ENCODE assay signal across 18 cellular contexts in the genomic region with DNA sequence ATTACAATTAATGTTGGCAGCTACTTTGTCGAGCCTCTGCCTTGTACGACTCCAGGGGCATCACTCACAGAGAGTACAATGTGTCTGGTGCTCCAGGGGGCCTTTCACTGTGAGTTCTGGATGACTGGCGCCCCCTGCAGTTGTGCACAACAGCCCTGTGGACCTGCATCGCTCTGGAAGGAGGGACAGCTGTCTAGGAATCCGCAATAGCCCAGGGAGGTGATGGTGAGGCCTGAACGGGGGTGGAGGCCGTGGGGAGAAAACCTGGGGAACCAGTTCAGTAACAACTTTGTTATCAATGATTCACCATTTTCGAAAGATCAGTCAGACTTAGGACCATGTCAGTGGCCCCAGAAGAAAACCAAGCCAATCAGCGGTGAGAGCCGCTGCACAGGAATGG.
DNase-seq lines count a peak whose midpoint lies in the region; ATAC-seq, FAIRE-seq and TF ChIP-seq lines count a peak whose summit lies in the region.
"Had no signal": no experiment of that assay in that cellular context is flagged by ENCODE, and none has a peak within 500 bp of the region (broad histone marks: within the 10 kb centered on the region; RNA-seq: fewer than 3 reads in every experiment).

No MANE protein-coding gene starts in this region.

- WGBS in H9 (ENCODE audit: extremely low coverage, insufficient read length, low lambda C conversion rate): no CpG with 5 or more reads among the region's 10 CpGs
- WGBS in mesendoderm (ENCODE audit: extremely low coverage, insufficient coverage, low lambda C conversion rate): no CpG with 5 or more reads among the region's 10 CpGs

- H3K79me1 ChIP-seq in H9 (ENCODE audit: insufficient read depth, low read depth, low read length, poor library complexity, severe bottlenecking) (no peaks in the 10 kb centered on the region), mesendoderm (ENCODE audit: low read length) (peaks cover 3% of the 10 kb centered on the region)

- intact Hi-C loops in A673 (cut with micrococcal nuclease; ENCODE audit: unreplicated experiment) (no loop called here), colonic mucosa (cut with DNase I) (no loop called here)

- H3K9ac ChIP-seq in H9 (ENCODE audit: extremely low read depth, insufficient read length, low read length) (no peak overlapping the region), mesendoderm (ENCODE audit: low read length) (no peak overlapping the region), colonic mucosa (ENCODE audit: low read depth in 2 of 2, low read length in 2 of 2) (no peak overlapping the region)
- H3K9ac ChIP-seq: SK-N-SH had no signal

- H3T11ph ChIP-seq in H9 (ENCODE audit: low read length): no peak overlapping the region

- H3K14ac ChIP-seq in H9 (ENCODE audit: insufficient read depth, low read length): no peak overlapping the region; the same call in 1 of the 2 replicates

- TF ChIP-seq CTCF in A673 (conservative IDR thresholded peaks at IDR 0.05; ENCODE audit: low read depth, low read length): 0 out of 2 replicates have a peak, but pooled peaks have one; percentile 12
- peak; percentile 54 for TF ChIP-seq CTCF in H9 (conservative IDR thresholded peaks at IDR 0.05)
- TF ChIP-seq CTCF in bronchial epithelial cell (IDR thresholded peaks at IDR 0.05; ENCODE audit: insufficient read depth, low read length, severe bottlenecking): no peak
- no peak for TF ChIP-seq CTCF in colonic mucosa (IDR thresholded peaks at IDR 0.05)

- no peaks in the 10 kb centered on the region for H3K23me2 ChIP-seq in H9 (ENCODE audit: insufficient read length, low read depth, low read length, poor library complexity, severe bottlenecking)

- H3K18ac ChIP-seq in H9 (ENCODE audit: insufficient read length, low read depth, low read length) (no peak overlapping the region), mesendoderm (ENCODE audit: low read length) (no peak overlapping the region)

- H3K56ac ChIP-seq in H9 (ENCODE audit: insufficient read length, low read depth, low read length) (no peak overlapping the region), mesendoderm (ENCODE audit: low read length) (no peak overlapping the region)

- DNase-seq in A673 (ENCODE audit: low spot score) (no peak), H9 (peak; percentile 37), bronchial epithelial cell (ENCODE audit: low read depth) (peak; percentile 64), mesendoderm (peak; percentile 43), colonic mucosa (no peak), SW 1271 (lab: John Stamatoyannopoulos, UW) (no peak)
- DNase-seq: activated CD8-positive, alpha-beta T cell treated with anti-CD3 and anti-CD28 coated beads, Interleukin-2, amount 10 ng/mL, durations not matched to agents 7 days and 5 days; activated naive CD4-positive, alpha-beta T cell treated with anti-CD3 and anti-CD28 coated beads, Interleukin-2, amount 50 U/mL, for 16 hours; activated T-cell treated with anti-CD3 and anti-CD28 coated beads, Interleukin-2, amount 50 U/mL, for 4 hours; heart right ventricle; Kasumi-1; NCI-H1092 treated with DMSO at 0.1 percent for 48 hours; SK-N-SH; stimulated activated CD4-positive, alpha-beta T cell treated with anti-CD3 and anti-CD28 coated beads, Interleukin-4, amount 100 ng/mL, for 24 hours had no signal

- H3K4me1 ChIP-seq in A673 (ENCODE audit: insufficient read depth, low read length, poor library complexity, severe bottlenecking) (no peaks in the 10 kb centered on the region), H9 (ENCODE audit: insufficient read depth, low read length) (peaks cover 14% of the 10 kb centered on the region; the same call in 1 of the 2 replicates), mesendoderm (ENCODE audit: control insufficient read depth, low read depth, low read length) (peaks cover 9% of the 10 kb centered on the region), colonic mucosa (no peaks in the 10 kb centered on the region)
- H3K4me1 ChIP-seq: ascending aorta, heart right ventricle, prostate gland had no signal

- H3K79me2 ChIP-seq in H9 (ENCODE audit: insufficient read depth, low read length) (no peaks in the 10 kb centered on the region), mesendoderm (ENCODE audit: control insufficient read depth, insufficient read depth, low read length) (no peaks in the 10 kb centered on the region)

- H2BK12ac ChIP-seq in H9 (ENCODE audit: insufficient read length, low read depth, low read length): no peak overlapping the region

- peak; percentile 23 for FAIRE-seq in bronchial epithelial cell (lab: Jason Lieb, UNC)

- H2AK5ac ChIP-seq in H9 (ENCODE audit: insufficient read length, low read length) (no peak overlapping the region), mesendoderm (ENCODE audit: low read length) (no peak overlapping the region)

- no peak overlapping the region for H2BK5ac ChIP-seq in H9 (ENCODE audit: insufficient read length, low read length)
- no peak overlapping the region for H2BK5ac ChIP-seq in mesendoderm (ENCODE audit: low read length)

- ATAC-seq in HG02852 (IDR thresholded peaks at IDR 0.05; ENCODE audit: unreplicated experiment): no peak
- no peak for ATAC-seq in GM19395 (IDR thresholded peaks at IDR 0.05; ENCODE audit: unreplicated experiment)
- ATAC-seq: activated CD8-positive, alpha-beta T cell treated with anti-CD3 and anti-CD28 coated beads, Interleukin-2, amount 10 ng/mL, durations not matched to agents 7 days and 5 days; activated T-cell treated with anti-CD3 and anti-CD28 coated beads, Interleukin-2, amount 50 U/mL, for 4 hours; heart right ventricle had no signal

- H3K4me3 ChIP-seq in A673 (ENCODE audit: low read depth, low read length, poor library complexity, severe bottlenecking) (no peak overlapping the region), bronchial epithelial cell (ENCODE audit: low read depth, low read length) (no peak overlapping the region), mesendoderm (ENCODE audit: low read length) (no peak overlapping the region), colonic mucosa (no peak overlapping the region)
- H3K4me3 ChIP-seq: ascending aorta, heart right ventricle, prostate gland had no signal

- no TSS peak for BruUV-seq in A673 (replicated peaks; lab: Mats Ljungman, UMichigan)

- H2BK120ac ChIP-seq in H9 (ENCODE audit: low read depth, low read length, poor library complexity, severe bottlenecking) (no peak overlapping the region), mesendoderm (ENCODE audit: low read depth, low read length) (no peak overlapping the region)

- no peaks in the 10 kb centered on the region for H3K9me3 Mint-ChIP-seq in H9
- H3K9me3 Mint-ChIP-seq: activated T-cell treated with anti-CD3 and anti-CD28 coated beads, Interleukin-2, amount 50 U/mL, for 4 hours had no signal

- no peak overlapping the region for H3K27ac Mint-ChIP-seq in H9
- H3K27ac Mint-ChIP-seq: activated CD8-positive, alpha-beta T cell treated with anti-CD3 and anti-CD28 coated beads, Interleukin-2, amount 10 ng/mL, durations not matched to agents 7 days and 5 days had no signal

- H3K23ac ChIP-seq in H9 (ENCODE audit: insufficient read length, low read depth, low read length) (no peak overlapping the region), mesendoderm (ENCODE audit: low read length) (no peak overlapping the region)

- H3K4me1 Mint-ChIP-seq in H9: peaks cover 47 to 49% of the 10 kb centered on the region in 2 experiments

- H4K5ac ChIP-seq in H9 (ENCODE audit: insufficient read length, low read depth, low read length): no peak overlapping the region
- no peak overlapping the region for H4K5ac ChIP-seq in mesendoderm (ENCODE audit: low read length)

- H4K8ac ChIP-seq in H9 (replicated peaks; ENCODE audit: insufficient read length, low read depth, low read length): no peak overlapping the region
- no peak overlapping the region for H4K8ac ChIP-seq in mesendoderm (ENCODE audit: low read depth, low read length)

- no peak overlapping the region for H3K27ac ChIP-seq in A673 (ENCODE audit: low read depth, low read length, poor library complexity, severe bottlenecking)
- no peak overlapping the region for H3K27ac ChIP-seq in H9 (ENCODE audit: insufficient read length, low read depth, low read length)
- H3K27ac ChIP-seq in mesendoderm (ENCODE audit: low read depth, low read length): no peak overlapping the region
- no peak overlapping the region for H3K27ac ChIP-seq in colonic mucosa
- H3K27ac ChIP-seq: ascending aorta, heart right ventricle, prostate gland had no signal

- H3K27me3 Mint-ChIP-seq in H9 (ENCODE audit: low read depth): no peaks in the 10 kb centered on the region

- H2BK15ac ChIP-seq in H9 (ENCODE audit: low read depth, low read length) (no peak overlapping the region), mesendoderm (replicated peaks; ENCODE audit: low read depth) (no peak overlapping the region)

- no peaks in the 10 kb centered on the region for H3K36me3 Mint-ChIP-seq in H9 (ENCODE audit: insufficient read depth in 1 of 3, low read depth in 3 of 3)

- H3K36me3 ChIP-seq in A673 (ENCODE audit: insufficient read depth, low read length, poor library complexity, severe bottlenecking): no peaks in the 10 kb centered on the region
- H3K36me3 ChIP-seq in bronchial epithelial cell (ENCODE audit: control insufficient read depth, insufficient read depth, low read length): no peaks in the 10 kb centered on the region
- no peaks in the 10 kb centered on the region for H3K36me3 ChIP-seq in mesendoderm (ENCODE audit: control insufficient read depth, insufficient read depth, low read length)
- H3K36me3 ChIP-seq in colonic mucosa: no peaks in the 10 kb centered on the region
- H3K36me3 ChIP-seq: ascending aorta, heart right ventricle, prostate gland had no signal

- POLR2A ChIA-PET in A673 (lab: Charles Lee; ENCODE audit: low non-redundant PET): no interaction called here

- H3K27me3 ChIP-seq in A673 (replicated peaks; ENCODE audit: insufficient read depth, low read depth, low read length, poor library complexity) (peaks cover 4% of the 10 kb centered on the region), H9 (ENCODE audit: insufficient read depth, low read length) (no peaks in the 10 kb centered on the region), bronchial epithelial cell (ENCODE audit: control insufficient read depth, insufficient read depth, low read length) (no peaks in the 10 kb centered on the region), mesendoderm (ENCODE audit: insufficient read depth, low read length, poor library complexity) (no peaks in the 10 kb centered on the region), colonic mucosa (no peaks in the 10 kb centered on the region)
- H3K27me3 ChIP-seq: ascending aorta had no signal

- H3K9me3 ChIP-seq in A673 (ENCODE audit: low read depth, low read length, poor library complexity, severe bottlenecking) (no peaks in the 10 kb centered on the region), H9 (ENCODE audit: control insufficient read depth, low read depth, low read length) (no peaks in the 10 kb centered on the region), colonic mucosa (no peaks in the 10 kb centered on the region)
- H3K9me3 ChIP-seq: ascending aorta, heart right ventricle, prostate gland, SK-N-SH had no signal

- no peaks in the 10 kb centered on the region for H4K20me1 ChIP-seq in H9 (ENCODE audit: control insufficient read depth, insufficient read depth, insufficient read length)

- H3K4me2 ChIP-seq in H9 (ENCODE audit: insufficient read depth, insufficient read length, low read length) (no peak overlapping the region), mesendoderm (ENCODE audit: low read length) (no peak overlapping the region)
- H3K4me2 ChIP-seq: SK-N-SH had no signal

- H3K4ac ChIP-seq in H9 (ENCODE audit: low read depth, low read length): no peak overlapping the region
- no peak overlapping the region for H3K4ac ChIP-seq in mesendoderm (ENCODE audit: low read depth, low read length)

- no peak overlapping the region for H2AFZ ChIP-seq in H9 (ENCODE audit: low read length)

- no peak overlapping the region for H4K91ac ChIP-seq in H9 (ENCODE audit: insufficient read length, low read depth, low read length)

- H3K4me3 Mint-ChIP-seq in H9: no peak overlapping the region
- H3K4me3 Mint-ChIP-seq: activated CD8-positive, alpha-beta T cell treated with anti-CD3 and anti-CD28 coated beads, Interleukin-2, amount 10 ng/mL, durations not matched to agents 7 days and 5 days; activated T-cell treated with anti-CD3 and anti-CD28 coated beads, Interleukin-2, amount 50 U/mL, for 4 hours had no signal

- no peak overlapping the region for H2BK20ac ChIP-seq in H9 (ENCODE audit: low read depth, low read length, poor library complexity, severe bottlenecking)

- CTCF ChIA-PET in A673 (lab: Charles Lee): no interaction called here

Comparison
In these comparisons a context has a peak if more than half of its experiments do, and no peak if none do; other contexts are left out.
1. DNase-seq: peak in H9 (single experiment), bronchial epithelial cell (single experiment) and mesendoderm (single experiment); none in A673 (single experiment), colonic mucosa (single experiment) and SW 1271 (0 of 2).
2. CTCF ChIP-seq: peak in A673 (single experiment) and H9 (single experiment); none in bronchial epithelial cell (single experiment) and colonic mucosa (single experiment).